ENCODE assay signal across 3 cellular contexts in genomic region chr5:102115736-102116135, GRCh38.
"Had no signal": no experiment of that assay in that cellular context is flagged by ENCODE, and none has a peak within 500 bp of the region (broad histone marks: within the 10 kb centered on the region; RNA-seq: fewer than 3 reads in every experiment).

No MANE protein-coding gene starts in this region.

- DNase-seq: GDM1, GF-D8 had no signal

- H3K4me3 ChIP-seq: GM12878 had no signal

- ATAC-seq: GM12878 had no signal
